In genomic region chr1:246565751-246566127, GRCh38 we compare ENCODE assay signal across 8 cellular contexts. TPM values are rescaled to one million over a fixed set of nuclear protein-coding genes. Genes with fewer than 3 reads are reported as not detected.
DNase-seq lines count a peak whose midpoint lies in the region; ATAC-seq and TF ChIP-seq lines count a peak whose summit lies in the region.

No MANE protein-coding gene starts in this region.

- H3K4me3 Mint-ChIP-seq in memory B cell, result peak overlapping the region; percentile 99

- WGBS in mammary epithelial cell (ENCODE audit: low coverage, missing lambda C conversion rate), result under 1% methylated on average over 24 of the region's 25 CpGs

- H3K27ac ChIP-seq in mammary epithelial cell (ENCODE audit: insufficient read depth, low read depth, low read length) (peak overlapping the region; percentile 66), uterus (peak overlapping the region; percentile 91 to 92)

- H3K27ac Mint-ChIP-seq in memory B cell, result peak overlapping the region; percentile 93

- dilution Hi-C loops in mammary epithelial cell (cut with HindIII; ENCODE audit: low sequenced_read_pairs), result no loop called here

- H3K9ac ChIP-seq in Loucy (ENCODE audit: low read depth, low read length, poor library complexity, severe bottlenecking) (peak overlapping the region; percentile 82), mammary epithelial cell (ENCODE audit: insufficient read depth, low read length) (peak overlapping the region; percentile 74)

- no peaks in the 10 kb centered on the region for H3K27me3 Mint-ChIP-seq in memory B cell

- BruUV-seq in mammary epithelial cell (replicated peaks; lab: Mats Ljungman, UMichigan), result TSS peak; percentile 28

- H3K4me1 ChIP-seq in Loucy (ENCODE audit: insufficient read depth, low read length, poor library complexity, severe bottlenecking) (peaks cover 51% of the 10 kb centered on the region), mammary epithelial cell (ENCODE audit: insufficient read depth, low read length) (peaks cover 8% of the 10 kb centered on the region), uterus (peaks cover 0 to 13% of the 10 kb centered on the region in 2 donors)

- intact Hi-C loops in mammary epithelial cell (cut with micrococcal nuclease) (loop anchor here (1.0 to 2.0 kb wide), 4 partner anchors 43 to 124 kb away; partner anchors contain the start of gene SMYD3), uterus (cut with DNase I; ENCODE audit: low total_unique reads) (loop anchor here (10.0 kb wide), 1 partner anchor 129 kb away; no protein-coding TSS in a partner anchor)

- DNase-seq in NCI-H510A treated with DMSO at 0.1 percent for 48 hours (lab: John Stamatoyannopoulos, UW) (peak; percentile 29), NCI-H510A (lab: John Stamatoyannopoulos, UW) (no peak), mammary epithelial cell (no peak), memory B cell (ENCODE audit: low spot score in 2 of 2) (no peak), uterus (no peak), inferior parietal cortex (ENCODE audit: extremely low spot score) (no peak)
- no peak for DNase-seq in activated CD4-positive, alpha-beta T cell treated with anti-CD3 and anti-CD28 coated beads, Interleukin-2, amount 50 U/mL, for 1 hour

- H3K9me2 ChIP-seq in Loucy (replicated peaks; ENCODE audit: low read depth, low read length), result no peaks in the 10 kb centered on the region

- TF ChIP-seq POLR2A in uterus (IDR thresholded peaks at IDR 0.05), result no peak

- H3K79me2 ChIP-seq in Loucy (ENCODE audit: insufficient read depth, low read length) (peaks cover 85% of the 10 kb centered on the region), mammary epithelial cell (ENCODE audit: insufficient read depth, low read length) (peaks cover 85% of the 10 kb centered on the region)

- ATAC-seq in memory B cell (ENCODE audit: low read depth), result no peak

- in situ Hi-C loops in mammary epithelial cell (cut with MboI; ENCODE audit: low sequenced_read_pairs in 2 of 2), result no loop called here

- H3K4me3 ChIP-seq in Loucy (ENCODE audit: low read length, poor library complexity, severe bottlenecking) (peak overlapping the region; percentile 90), mammary epithelial cell (replicated peaks in 1 of 3; ENCODE audit: insufficient read depth in 1 of 3, low read depth in 2 of 3, low read length in 3 of 3) (peak overlapping the region; percentile 76 to 99 (median 99)), uterus (peak overlapping the region; percentile 66 to 75)

- H3K4me1 Mint-ChIP-seq in memory B cell, result peaks cover 21% of the 10 kb centered on the region

- H3K36me3 ChIP-seq in Loucy (ENCODE audit: insufficient read depth, low read length), result no peaks in the 10 kb centered on the region
- no peaks in the 10 kb centered on the region for H3K36me3 ChIP-seq in mammary epithelial cell (ENCODE audit: insufficient read depth, low read length)
- H3K36me3 ChIP-seq in uterus, result no peaks in the 10 kb centered on the region

- H2AFZ ChIP-seq in Loucy (ENCODE audit: low read length), result peak overlapping the region; percentile 68
- H2AFZ ChIP-seq in mammary epithelial cell (ENCODE audit: low read depth, low read length), result peak overlapping the region; percentile 84

- TF ChIP-seq CTCF in Loucy (conservative IDR thresholded peaks at IDR 0.05; ENCODE audit: low read length) (no peak), mammary epithelial cell (conservative IDR thresholded peaks at IDR 0.05 in 1 of 2, IDR thresholded peaks at IDR 0.05 in 1 of 2; ENCODE audit: extremely low read depth in 1 of 2, insufficient read depth in 1 of 2, low read depth in 1 of 2, low read length in 2 of 2) (no peak), uterus (IDR thresholded peaks at IDR 0.05) (no peak)

- H4K20me1 ChIP-seq in Loucy (ENCODE audit: insufficient read depth, low read length, poor library complexity, severe bottlenecking) (peaks cover 31% of the 10 kb centered on the region), mammary epithelial cell (ENCODE audit: insufficient read depth, low read length) (no peaks in the 10 kb centered on the region)

- CTCF ChIA-PET in mammary epithelial cell (lab: Charles Lee; ENCODE audit: low non-redundant PET), result no interaction called here

- no peaks in the 10 kb centered on the region for H3K36me3 Mint-ChIP-seq in memory B cell

- H3F3A ChIP-seq in Loucy (ENCODE audit: low read depth), result peaks cover 3% of the 10 kb centered on the region; the same call in 1 of the 2 replicates

- H3K27me3 ChIP-seq in Loucy (ENCODE audit: insufficient read depth, low read length, poor library complexity, severe bottlenecking) (no peaks in the 10 kb centered on the region), mammary epithelial cell (ENCODE audit: insufficient read depth, low read length) (no peaks in the 10 kb centered on the region), uterus (no peaks in the 10 kb centered on the region)

- H3K9me3 Mint-ChIP-seq in memory B cell, result no peaks in the 10 kb centered on the region

- H3K4me2 ChIP-seq in Loucy (ENCODE audit: low read depth, low read length, poor library complexity, severe bottlenecking) (peak overlapping the region; percentile 94), mammary epithelial cell (ENCODE audit: insufficient read depth, low read depth, low read length) (peak overlapping the region; percentile 95)

- H3K9me3 ChIP-seq in Loucy (ENCODE audit: insufficient read depth, low read depth, low read length), result no peaks in the 10 kb centered on the region
- H3K9me3 ChIP-seq in mammary epithelial cell (replicated peaks; ENCODE audit: insufficient read depth, low read length), result no peaks in the 10 kb centered on the region
- H3K9me3 ChIP-seq in uterus, result no peaks in the 10 kb centered on the region

RNA-seq across cellular contexts. Expression of gene TFB2M, which starts 0.3 kb away (rescaled TPM):
- total RNA-seq in mammary epithelial cell (10 to 100 TPM; 13.8 to 16.0 TPM), uterus (10 to 100 TPM in 1 of 4 donors, 1 to 10 TPM in 3; 3.5 to 25.0 (median 8.8) TPM)
- polyA plus RNA-seq in mammary epithelial cell, result 13.7 TPM
- polyA minus RNA-seq in mammary epithelial cell, result 2.2 TPM

RNA-seq across cellular contexts. Expression of gene CNST, which starts 0.5 kb away (rescaled TPM):
- total RNA-seq in mammary epithelial cell (10 to 100 TPM; 12.0 to 14.9 TPM), uterus (10 to 100 TPM; 19.7 to 31.0 (median 29.2) TPM)
- polyA plus RNA-seq in mammary epithelial cell, result 5.6 TPM
- 0.98 TPM for polyA minus RNA-seq in mammary epithelial cell

RNA-seq across cellular contexts. Expression of gene SMYD3, which starts 58.7 kb away (rescaled TPM):
- total RNA-seq in mammary epithelial cell (10 to 100 TPM; 16.5 to 23.5 TPM), uterus (10 to 100 TPM; 10.5 to 36.4 (median 22.5) TPM)
- polyA plus RNA-seq in mammary epithelial cell, result 19.3 TPM
- polyA minus RNA-seq in mammary epithelial cell, result not detected
